Comparison of ENCODE assay signal across 1 cellular context in genomic region chr1:18109756-18110597, GRCh38.
A peak's percentile ranks its signal among the peaks of the same experiment; 100 is the strongest.
TF ChIP-seq lines count a peak whose summit lies in the region.

No MANE protein-coding gene starts in this region.

TF ChIP-seq in WTC11, 78 proteins besides CTCF, POLR2A, EP300 and RAD21 (continued from another document):
- TF ChIP-seq FOXP4 (CRISPR knock-in tag; IDR thresholded peaks at IDR 0.05) (peak; percentile 76), TP53 (CRISPR knock-in tag; IDR thresholded peaks at IDR 0.05) (0 out of 2 replicates have a peak, but pooled peaks have one; percentile 41), ZNF396 (CRISPR knock-in tag; IDR thresholded peaks at IDR 0.05; ENCODE audit: borderline replicate concordance) (no peak), NR2C2 (CRISPR knock-in tag; IDR thresholded peaks at IDR 0.05) (no peak), ZNF512 (CRISPR knock-in tag; IDR thresholded peaks at IDR 0.05; ENCODE audit: borderline replicate concordance) (no peak), TCF7 (CRISPR knock-in tag; IDR thresholded peaks at IDR 0.05; ENCODE audit: low read depth) (no peak), ETV6 (CRISPR knock-in tag; IDR thresholded peaks at IDR 0.05) (peak; percentile 90), RELA (CRISPR knock-in tag; IDR thresholded peaks at IDR 0.05; ENCODE audit: borderline replicate concordance) (peak; percentile 74; the same call in 1 of the 2 replicates)
- TF ChIP-seq, protein P1, sequence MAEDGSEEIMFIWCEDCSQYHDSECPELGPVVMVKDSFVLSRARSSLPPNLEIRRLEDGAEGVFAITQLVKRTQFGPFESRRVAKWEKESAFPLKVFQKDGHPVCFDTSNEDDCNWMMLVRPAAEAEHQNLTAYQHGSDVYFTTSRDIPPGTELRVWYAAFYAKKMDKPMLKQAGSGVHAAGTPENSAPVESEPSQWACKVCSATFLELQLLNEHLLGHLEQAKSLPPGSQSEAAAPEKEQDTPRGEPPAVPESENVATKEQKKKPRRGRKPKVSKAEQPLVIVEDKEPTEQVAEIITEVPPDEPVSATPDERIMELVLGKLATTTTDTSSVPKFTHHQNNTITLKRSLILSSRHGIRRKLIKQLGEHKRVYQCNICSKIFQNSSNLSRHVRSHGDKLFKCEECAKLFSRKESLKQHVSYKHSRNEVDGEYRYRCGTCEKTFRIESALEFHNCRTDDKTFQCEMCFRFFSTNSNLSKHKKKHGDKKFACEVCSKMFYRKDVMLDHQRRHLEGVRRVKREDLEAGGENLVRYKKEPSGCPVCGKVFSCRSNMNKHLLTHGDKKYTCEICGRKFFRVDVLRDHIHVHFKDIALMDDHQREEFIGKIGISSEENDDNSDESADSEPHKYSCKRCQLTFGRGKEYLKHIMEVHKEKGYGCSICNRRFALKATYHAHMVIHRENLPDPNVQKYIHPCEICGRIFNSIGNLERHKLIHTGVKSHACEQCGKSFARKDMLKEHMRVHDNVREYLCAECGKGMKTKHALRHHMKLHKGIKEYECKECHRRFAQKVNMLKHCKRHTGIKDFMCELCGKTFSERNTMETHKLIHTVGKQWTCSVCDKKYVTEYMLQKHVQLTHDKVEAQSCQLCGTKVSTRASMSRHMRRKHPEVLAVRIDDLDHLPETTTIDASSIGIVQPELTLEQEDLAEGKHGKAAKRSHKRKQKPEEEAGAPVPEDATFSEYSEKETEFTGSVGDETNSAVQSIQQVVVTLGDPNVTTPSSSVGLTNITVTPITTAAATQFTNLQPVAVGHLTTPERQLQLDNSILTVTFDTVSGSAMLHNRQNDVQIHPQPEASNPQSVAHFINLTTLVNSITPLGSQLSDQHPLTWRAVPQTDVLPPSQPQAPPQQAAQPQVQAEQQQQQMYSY (CRISPR knock-in tag; IDR thresholded peaks at IDR 0.05), result peak; percentile 33; the same call in 1 of the 2 replicates
- TF ChIP-seq, protein P2, sequence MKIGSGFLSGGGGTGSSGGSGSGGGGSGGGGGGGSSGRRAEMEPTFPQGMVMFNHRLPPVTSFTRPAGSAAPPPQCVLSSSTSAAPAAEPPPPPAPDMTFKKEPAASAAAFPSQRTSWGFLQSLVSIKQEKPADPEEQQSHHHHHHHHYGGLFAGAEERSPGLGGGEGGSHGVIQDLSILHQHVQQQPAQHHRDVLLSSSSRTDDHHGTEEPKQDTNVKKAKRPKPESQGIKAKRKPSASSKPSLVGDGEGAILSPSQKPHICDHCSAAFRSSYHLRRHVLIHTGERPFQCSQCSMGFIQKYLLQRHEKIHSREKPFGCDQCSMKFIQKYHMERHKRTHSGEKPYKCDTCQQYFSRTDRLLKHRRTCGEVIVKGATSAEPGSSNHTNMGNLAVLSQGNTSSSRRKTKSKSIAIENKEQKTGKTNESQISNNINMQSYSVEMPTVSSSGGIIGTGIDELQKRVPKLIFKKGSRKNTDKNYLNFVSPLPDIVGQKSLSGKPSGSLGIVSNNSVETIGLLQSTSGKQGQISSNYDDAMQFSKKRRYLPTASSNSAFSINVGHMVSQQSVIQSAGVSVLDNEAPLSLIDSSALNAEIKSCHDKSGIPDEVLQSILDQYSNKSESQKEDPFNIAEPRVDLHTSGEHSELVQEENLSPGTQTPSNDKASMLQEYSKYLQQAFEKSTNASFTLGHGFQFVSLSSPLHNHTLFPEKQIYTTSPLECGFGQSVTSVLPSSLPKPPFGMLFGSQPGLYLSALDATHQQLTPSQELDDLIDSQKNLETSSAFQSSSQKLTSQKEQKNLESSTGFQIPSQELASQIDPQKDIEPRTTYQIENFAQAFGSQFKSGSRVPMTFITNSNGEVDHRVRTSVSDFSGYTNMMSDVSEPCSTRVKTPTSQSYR (CRISPR knock-in tag; IDR thresholded peaks at IDR 0.05), result peak; percentile 50; the same call in 1 of the 2 replicates
